16 cellular contexts compared by ENCODE assay signal in the genomic region with DNA sequence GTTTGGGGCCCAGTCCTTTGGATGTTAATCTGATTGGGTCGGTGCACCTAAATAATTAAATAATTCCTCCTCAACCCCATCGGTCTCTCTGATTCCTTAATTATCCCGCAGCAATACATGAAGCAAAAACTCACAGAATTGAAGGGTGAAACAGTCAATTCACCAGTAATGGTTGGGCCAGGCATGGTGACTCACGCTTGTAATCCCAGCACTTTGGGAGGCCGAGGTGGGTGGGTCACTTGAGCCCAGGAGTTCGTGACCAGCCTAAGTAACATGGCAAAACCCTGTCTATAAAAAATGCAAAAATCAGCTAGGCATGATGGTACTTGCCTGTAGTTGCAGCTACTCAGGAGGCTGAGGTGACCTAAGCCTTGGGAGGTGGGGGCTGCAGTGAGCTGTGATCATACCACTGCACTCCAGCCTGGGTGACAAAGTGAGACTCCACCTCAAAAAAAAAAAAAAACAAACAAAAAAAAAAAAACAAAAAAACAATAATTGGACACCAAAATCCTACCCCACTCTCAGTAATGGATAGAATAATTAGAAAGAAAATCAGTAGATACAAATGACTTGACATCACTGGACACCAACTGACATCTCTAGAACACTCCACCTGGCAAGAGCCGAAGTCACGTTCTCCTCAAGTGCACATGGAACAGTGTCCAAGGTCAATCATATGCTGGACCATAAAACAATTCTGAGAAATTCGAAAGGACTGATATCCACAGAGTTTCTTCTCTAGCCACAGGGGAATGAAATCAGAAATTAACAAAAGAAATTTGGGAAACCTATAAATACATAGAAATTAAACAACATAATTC. TPM values are rescaled to one million over a fixed set of nuclear protein-coding genes. Genes with fewer than 3 reads are reported as not detected.
DNase-seq lines count a peak whose midpoint lies in the region; ATAC-seq and TF ChIP-seq lines count a peak whose summit lies in the region.
"Had no signal": no experiment of that assay in that cellular context is flagged by ENCODE, and none has a peak within 500 bp of the region (broad histone marks: within the 10 kb centered on the region; RNA-seq: fewer than 3 reads in every experiment).

No MANE protein-coding gene starts in this region.

- intact Hi-C loops in adrenal gland (cut with DNase I): no loop called here
- intact Hi-C loops in thyroid gland (cut with DNase I): no loop called here
- intact Hi-C loops in upper lobe of right lung (cut with DNase I): no loop called here

- no peak for TF ChIP-seq POLR2A in adrenal gland (IDR thresholded peaks at IDR 0.05)
- no peak for TF ChIP-seq POLR2A in thyroid gland (IDR thresholded peaks at IDR 0.05)

- H3K27me3 ChIP-seq in MG63: no peaks in the 10 kb centered on the region
- H3K27me3 ChIP-seq in adrenal gland: no peaks in the 10 kb centered on the region
- no peaks in the 10 kb centered on the region for H3K27me3 ChIP-seq in thyroid gland
- no peaks in the 10 kb centered on the region for H3K27me3 ChIP-seq in upper lobe of right lung
- peaks cover 17% of the 10 kb centered on the region for H3K27me3 ChIP-seq in H7 (ENCODE audit: control insufficient read depth, insufficient read depth, low read length)
- H3K27me3 ChIP-seq: body of pancreas, right atrium auricular region had no signal

- 45 to 57% (median 48%) methylated on average over 9 of the region's 9 CpGs for WGBS in adrenal gland, 4 donors
- WGBS in thyroid gland, 2 donors: 81 to 85% methylated on average over 9 of the region's 9 CpGs

- no peak for ATAC-seq in upper lobe of right lung
- ATAC-seq: body of pancreas; left lung; stimulated activated effector memory CD8-positive, alpha-beta T cell treated with anti-CD3 and anti-CD28 coated beads, Interleukin-12 subunit alpha, Interleukin-12 subunit beta, amount 100 ng/mL, for 72 hours had no signal

- DNase-seq in MG63: peak; percentile 51
- peak in 5 of 7 donors; percentile 17 to 55 (median 37) for DNase-seq in adrenal gland
- DNase-seq in kidney tubule cell (ENCODE audit: low spot score): peak; percentile 78
- DNase-seq in thyroid gland: peak in 1 of 2 donors; percentile 32
- DNase-seq in upper lobe of right lung: no peak
- no peak for DNase-seq in NCI-H146 treated with DMSO at 0.1 percent for 48 hours (lab: John Stamatoyannopoulos, UW; ENCODE audit: unreplicated experiment)
- DNase-seq in H7: no peak
- DNase-seq: activated CD4-positive, CD25-positive, alpha-beta regulatory T cell; Calu3; EL; left lung; NCI-H510A treated with DMSO at 0.1 percent for 48 hours; nucleus accumbens had no signal

- H3K36me3 ChIP-seq in MG63 (no peaks in the 10 kb centered on the region), adrenal gland (replicated peaks in 1 of 2) (no peaks in the 10 kb centered on the region), thyroid gland (no peaks in the 10 kb centered on the region), upper lobe of right lung (no peaks in the 10 kb centered on the region), H7 (replicated peaks; ENCODE audit: control insufficient read depth, insufficient read depth, low read length) (no peaks in the 10 kb centered on the region)
- H3K36me3 ChIP-seq: left lung, right atrium auricular region had no signal

- TF ChIP-seq CTCF in adrenal gland (IDR thresholded peaks at IDR 0.05): no peak
- no peak for TF ChIP-seq CTCF in thyroid gland (IDR thresholded peaks at IDR 0.05)
- no peak for TF ChIP-seq CTCF in upper lobe of right lung (IDR thresholded peaks at IDR 0.05)

- H3K9me3 ChIP-seq in MG63 (no peaks in the 10 kb centered on the region), adrenal gland (replicated peaks in 1 of 3) (no peaks in the 10 kb centered on the region), thyroid gland (no peaks in the 10 kb centered on the region), upper lobe of right lung (no peaks in the 10 kb centered on the region)
- H3K9me3 ChIP-seq: body of pancreas, left lung, right atrium auricular region had no signal

- H3K4me3 ChIP-seq in MG63 (no peak overlapping the region), adrenal gland (no peak overlapping the region), thyroid gland (replicated peaks in 1 of 3) (no peak overlapping the region), upper lobe of right lung (no peak overlapping the region), H7 (ENCODE audit: insufficient read depth, low read depth, low read length) (no peak overlapping the region)
- H3K4me3 ChIP-seq: body of pancreas, left lung, right atrium auricular region had no signal

- H3K4me1 ChIP-seq in adrenal gland (replicated peaks in 1 of 2) (peaks cover 25 to 33% of the 10 kb centered on the region in 2 donors), thyroid gland (peaks cover 11 to 16% of the 10 kb centered on the region in 2 donors), upper lobe of right lung (no peaks in the 10 kb centered on the region)
- H3K4me1 ChIP-seq: right atrium auricular region had no signal

- H3K27ac ChIP-seq in adrenal gland (peak overlapping the region; percentile 17 to 83 (median 74)), thyroid gland (peak overlapping the region in 2 of 3 donors; percentile 44 to 46), upper lobe of right lung (no peak overlapping the region)
- H3K27ac ChIP-seq: left lung, right atrium auricular region had no signal

RNA-seq across cellular contexts. Expression of a gene that starts 5.3 kb away (rescaled TPM):
- total RNA-seq in MG63 (2014; rRNA removed; shearing (Covaris generic); ENCODE audit: low replicate concordance): not detected in 2 replicates
- total RNA-seq in adrenal gland: 10 to 100 TPM in 7 of 8 donors, 1 to 10 TPM in 1; 2.9 to 43.1 (median 20.1) TPM
- polyA plus RNA-seq in adrenal gland: 10 to 100 TPM in 2 of 3 donors, 1 to 10 TPM in 1; 9.9 to 20.8 (median 18.5) TPM
- 10 to 100 TPM; 15.7 to 32.6 (median 24.9) TPM for total RNA-seq in thyroid gland
- 16.8 TPM for total RNA-seq in upper lobe of right lung
- 0.63 TPM in 1 of 2 replicates, not detected in the other for total RNA-seq in H7 (2014; rRNA removed; shearing (Covaris generic))

Comparison
In these comparisons a context has a peak if more than half of its experiments do, and no peak if none do; other contexts are left out.
1. DNase-seq: peak in MG63 (single experiment), adrenal gland (5 of 7) and kidney tubule cell (single experiment); none in upper lobe of right lung (single experiment), NCI-H146 treated with DMSO at 0.1 percent for 48 hours (single experiment) and H7 (single experiment).